29 cellular contexts compared by ENCODE assay signal in the genomic region with DNA sequence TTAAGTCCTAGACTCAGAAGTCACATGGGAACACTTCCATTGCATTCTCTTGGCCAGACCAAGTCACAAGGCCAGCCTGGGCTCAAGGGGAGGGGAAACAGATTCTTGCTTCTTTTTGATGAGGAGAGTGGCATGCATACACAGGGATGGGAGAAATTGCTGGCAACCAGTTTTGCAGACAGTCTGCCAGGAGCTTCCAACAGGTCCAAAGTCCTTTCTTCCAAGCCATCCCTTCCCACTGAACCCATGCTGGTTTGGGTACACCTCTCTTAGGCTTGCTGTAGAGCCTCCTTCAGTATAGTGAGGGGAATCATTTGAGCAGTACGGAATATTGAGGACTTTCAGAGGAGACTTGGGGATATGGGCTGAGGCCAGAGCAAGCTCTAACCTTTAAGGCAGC.
"Had no signal": no experiment of that assay in that cellular context is flagged by ENCODE, and none has a peak within 500 bp of the region (broad histone marks: within the 10 kb centered on the region; RNA-seq: fewer than 3 reads in every experiment).

No MANE protein-coding gene starts in this region.

- H3K4me3 ChIP-seq: cardiac muscle cell, SJSA1 had no signal

- H3K27ac ChIP-seq: brain microvascular endothelial cell, cardiac muscle cell, SJSA1 had no signal

- ATAC-seq: activated T-cell treated with anti-CD3 and anti-CD28 coated beads, Interleukin-2, amount 50 U/mL, for 4 hours; Panc1; SK-N-SH treated with all-trans-retinoic acid at 6 μM for 48 hours; WTC11 had no signal

- H3K4me1 ChIP-seq: SJSA1 had no signal

- DNase-seq: activated CD4-positive, alpha-beta memory T cell treated with anti-CD3 and anti-CD28 coated beads for 36 hours; activated CD4-positive, alpha-beta T cell treated with anti-CD3 and anti-CD28 coated beads, Interleukin-2, amount 10 ng/mL, durations not matched to agents 24 days and 14 days; activated CD4-positive, CD25-positive, alpha-beta regulatory T cell treated with anti-CD3 and anti-CD28 coated beads, Interleukin-2, amount 50 U/mL, for 72 hours; activated CD8-positive, alpha-beta memory T cell treated with anti-CD3 and anti-CD28 coated beads for 24 hours; activated effector memory CD4-positive, alpha-beta T cell treated with anti-CD3 and anti-CD28 coated beads, Interleukin-2, amount 50 U/mL, for 16 hours; activated naive CD4-positive, alpha-beta T cell treated with Interleukin-2 at 50 U/mL for 16 hours; activated T-cell treated with anti-CD3 and anti-CD28 coated beads, Interleukin-2, amount 50 U/mL, for 4 hours; amygdala; brain microvascular endothelial cell; KG1; NCI-H1092; NCI-H1417 treated with DMSO at 0.1 percent for 48 hours; NCI-H1694; NCI-H2029; NCI-H2107; NCI-H345; NCI-H510A; NCI-H526 treated with DMSO at 0.1 percent for 48 hours; NK-92 treated with Interleukin-12 subunit alpha and Interleukin-12 subunit beta, amount 100 ng/mL, for 24 hours; OCI-M1; RPMI8226; SHP77; SW 1271 had no signal

- H3K36me3 ChIP-seq: brain microvascular endothelial cell, cardiac muscle cell, SJSA1 had no signal

- H3K27me3 ChIP-seq: brain microvascular endothelial cell, cardiac muscle cell, SJSA1 had no signal

- H3K9me3 ChIP-seq: SJSA1 had no signal

- FAIRE-seq: astrocyte had no signal
